Comparison of ENCODE assay signal across 13 cellular contexts in the genomic region with DNA sequence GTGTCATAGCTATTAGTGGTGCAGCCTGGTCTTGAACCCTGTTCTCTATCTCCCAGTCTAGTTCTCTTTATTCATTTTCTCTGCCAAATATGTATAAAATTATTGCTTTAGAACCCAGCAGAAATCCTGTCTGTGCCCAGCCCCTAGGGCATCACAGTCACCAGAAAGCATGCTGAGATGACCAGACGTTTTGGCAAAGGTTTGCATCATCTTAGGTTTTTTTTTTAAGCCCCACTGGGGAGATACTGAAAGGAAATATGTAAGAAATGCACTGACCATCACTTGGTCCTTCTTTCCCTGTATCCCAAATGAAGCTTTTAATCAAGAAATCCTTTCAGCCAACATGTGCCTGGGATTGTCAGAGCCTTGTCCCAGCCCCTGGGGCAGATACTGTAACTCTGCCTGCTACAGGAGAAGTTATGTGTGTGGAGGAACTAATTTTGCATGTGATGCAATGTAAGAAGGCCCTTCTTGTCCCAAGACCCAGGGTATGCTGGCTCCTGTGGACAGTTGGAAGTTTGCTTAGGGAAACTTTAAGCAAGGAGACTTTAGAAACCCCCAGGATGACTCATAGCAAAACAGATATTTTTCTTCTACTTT.
DNase-seq lines count a peak whose midpoint lies in the region; ATAC-seq and TF ChIP-seq lines count a peak whose summit lies in the region.
"Had no signal": no experiment of that assay in that cellular context is flagged by ENCODE, and none has a peak within 500 bp of the region (broad histone marks: within the 10 kb centered on the region; RNA-seq: fewer than 3 reads in every experiment).

No MANE protein-coding gene starts in this region.

- no peaks in the 10 kb centered on the region for H3K79me2 ChIP-seq in PC-3 (ENCODE audit: low read length)

- H3F3A ChIP-seq in PC-3 (ENCODE audit: low read length, unreplicated experiment), result no peaks in the 10 kb centered on the region

- H4K20me1 ChIP-seq in PC-3 (ENCODE audit: low read length), result no peaks in the 10 kb centered on the region

- H3K27ac Mint-ChIP-seq in glutamatergic neuron (ENCODE audit: unreplicated experiment) (no peak overlapping the region), endodermal cell (no peak overlapping the region)
- H3K27ac Mint-ChIP-seq: B cell had no signal

- no peak overlapping the region for H3K27ac ChIP-seq in rectal smooth muscle tissue (ENCODE audit: low read depth, low read length)
- no peak overlapping the region for H3K27ac ChIP-seq in PC-3 (ENCODE audit: low read length)
- H3K27ac ChIP-seq in endodermal cell (ENCODE audit: low read depth, low read length), result no peak overlapping the region

- no TSS peak for BruUV-seq in PC-3 (replicated peaks; lab: Mats Ljungman, UMichigan)

- no peaks in the 10 kb centered on the region for H3K9me3 ChIP-seq in PC-3 (ENCODE audit: low read length)
- H3K9me3 ChIP-seq in endodermal cell (ENCODE audit: control insufficient read depth, low read length), result no peaks in the 10 kb centered on the region

- H3K9ac ChIP-seq in rectal smooth muscle tissue (ENCODE audit: low read length) (no peak overlapping the region), PC-3 (ENCODE audit: low read length) (no peak overlapping the region), endodermal cell (ENCODE audit: extremely low read depth, low read length, poor library complexity, severe bottlenecking) (no peak overlapping the region)

- WGBS in endodermal cell (ENCODE audit: insufficient coverage in 1 of 2, insufficient read length in 1 of 2), 2 experiments, result 88% methylated on average over 1 of the region's 1 CpG; no CpG with 5 or more reads in 1 of the 2 experiments

- H3K36me3 ChIP-seq in rectal smooth muscle tissue (ENCODE audit: control insufficient read depth, insufficient read depth, low read length), result no peaks in the 10 kb centered on the region
- no peaks in the 10 kb centered on the region for H3K36me3 ChIP-seq in PC-3 (ENCODE audit: low read depth, low read length)
- H3K36me3 ChIP-seq in endodermal cell (ENCODE audit: control insufficient read depth, insufficient read depth, low read length), result no peaks in the 10 kb centered on the region

- CTCF ChIA-PET in PC-3 (lab: Charles Lee), result no interaction called here

- ATAC-seq in PC-3, result no peak

- H3K4me3 ChIP-seq in rectal smooth muscle tissue (ENCODE audit: low read length) (peak overlapping the region; percentile 61), PC-3 (ENCODE audit: low read length) (no peak overlapping the region), endodermal cell (ENCODE audit: low read length) (no peak overlapping the region)

- POLR2A ChIA-PET in PC-3 (lab: Charles Lee; ENCODE audit: unreplicated experiment), result no interaction called here

- no peaks in the 10 kb centered on the region for H3K36me3 Mint-ChIP-seq in glutamatergic neuron (ENCODE audit: unreplicated experiment)
- H3K36me3 Mint-ChIP-seq in endodermal cell (ENCODE audit: low read depth), result no peaks in the 10 kb centered on the region

- H3K27me3 ChIP-seq in rectal smooth muscle tissue (ENCODE audit: control insufficient read depth, insufficient read depth, low read length), result no peaks in the 10 kb centered on the region
- no peaks in the 10 kb centered on the region for H3K27me3 ChIP-seq in PC-3 (ENCODE audit: low read length)
- no peaks in the 10 kb centered on the region for H3K27me3 ChIP-seq in endodermal cell (ENCODE audit: control insufficient read depth, insufficient read depth, low read length, poor library complexity, severe bottlenecking)

- peaks cover 17% of the 10 kb centered on the region for H3K4me1 Mint-ChIP-seq in glutamatergic neuron (ENCODE audit: low read depth, unreplicated experiment)
- peaks cover 56% of the 10 kb centered on the region for H3K4me1 Mint-ChIP-seq in endodermal cell

- no peak overlapping the region for H3K4me3 Mint-ChIP-seq in glutamatergic neuron (ENCODE audit: unreplicated experiment)
- no peak overlapping the region for H3K4me3 Mint-ChIP-seq in endodermal cell
- H3K4me3 Mint-ChIP-seq: B cell had no signal

- no peak overlapping the region for H2AFZ ChIP-seq in PC-3 (ENCODE audit: low read length)

- H3K4me1 ChIP-seq in rectal smooth muscle tissue (ENCODE audit: control insufficient read depth, insufficient read depth, low read length) (peaks cover 10% of the 10 kb centered on the region), PC-3 (ENCODE audit: insufficient read depth, low read length) (peaks cover 22% of the 10 kb centered on the region), endodermal cell (ENCODE audit: control insufficient read depth, insufficient read depth, low read length) (peaks cover 37% of the 10 kb centered on the region)

- H3K4me2 ChIP-seq in PC-3 (ENCODE audit: low read length), result no peak overlapping the region

- H3K27me3 Mint-ChIP-seq in glutamatergic neuron (ENCODE audit: unreplicated experiment), result peaks cover 2% of the 10 kb centered on the region
- H3K27me3 Mint-ChIP-seq in endodermal cell (ENCODE audit: insufficient read depth), result no peaks in the 10 kb centered on the region
- H3K27me3 Mint-ChIP-seq: B cell had no signal

- no peak for TF ChIP-seq CTCF in AG09319 (IDR thresholded peaks at IDR 0.05; ENCODE audit: low read depth, low read length)
- no peak for TF ChIP-seq CTCF in glutamatergic neuron (IDR thresholded peaks at IDR 0.05; ENCODE audit: partially characterized antibody, unreplicated experiment)
- no peak for TF ChIP-seq CTCF in PC-3 (conservative IDR thresholded peaks at IDR 0.05; ENCODE audit: low read depth, low read length)
- no peak for TF ChIP-seq CTCF in endodermal cell (conservative IDR thresholded peaks at IDR 0.05)

- H3K9me3 Mint-ChIP-seq in glutamatergic neuron (ENCODE audit: unreplicated experiment), result peaks cover 4% of the 10 kb centered on the region
- H3K9me3 Mint-ChIP-seq in endodermal cell, result no peaks in the 10 kb centered on the region
- H3K9me3 Mint-ChIP-seq: naive B cell had no signal

- DNase-seq in AG09319 (ENCODE audit: extremely low read depth, low read depth), result peak; percentile 36
- peak; percentile 43 for DNase-seq in MV-4-11 (lab: John Stamatoyannopoulos, UW)
- peak; percentile 88 for DNase-seq in fibroblast of gingiva (ENCODE audit: low read depth)
- DNase-seq in cerebellar cortex (ENCODE audit: low spot score), result no peak
- DNase-seq in glutamatergic neuron, result no peak
- DNase-seq in PC-3, result no peak
- no peak for DNase-seq in endodermal cell
- DNase-seq: cerebellar nuclear complex; naive B cell; NCI-H510A; stimulated activated CD4-positive, alpha-beta T cell treated with anti-CD3 and anti-CD28 coated beads, Interleukin-2, amount 100 ng/mL, for 24 hours had no signal

- intact Hi-C loops in PC-3 (cut with micrococcal nuclease), result loop anchor here (10.0 kb wide), 1 partner anchor 435 kb away; no protein-coding TSS in a partner anchor

- no peaks in the 10 kb centered on the region for H3K9me2 ChIP-seq in PC-3 (replicated peaks; ENCODE audit: low read length)

Comparison
In these comparisons a context has a peak if more than half of its experiments do, and no peak if none do; other contexts are left out.
1. DNase-seq: peak in AG09319 (single experiment), MV-4-11 (single experiment) and fibroblast of gingiva (single experiment); none in cerebellar cortex (single experiment), glutamatergic neuron (single experiment), PC-3 (single experiment) and endodermal cell (single experiment).